In genomic region chr21:32099812-32100416, GRCh38 we compare ENCODE assay signal across 19 cellular contexts.
DNase-seq lines count a peak whose midpoint lies in the region; ATAC-seq and TF ChIP-seq lines count a peak whose summit lies in the region.
"Had no signal": no experiment of that assay in that cellular context is flagged by ENCODE, and none has a peak within 500 bp of the region (broad histone marks: within the 10 kb centered on the region; RNA-seq: fewer than 3 reads in every experiment).

No MANE protein-coding gene starts in this region.

- H3K27me3 ChIP-seq in H9 (ENCODE audit: insufficient read depth, low read length), result no peaks in the 10 kb centered on the region
- no peaks in the 10 kb centered on the region for H3K27me3 ChIP-seq in lung (ENCODE audit: control insufficient read depth, insufficient read depth)
- H3K27me3 ChIP-seq: gastrocnemius medialis had no signal

- no peak overlapping the region; a peak in 1 of 5 replicates for H3K4me3 Mint-ChIP-seq in H9
- H3K4me3 Mint-ChIP-seq: activated CD4-positive, alpha-beta memory T cell treated with anti-CD3 and anti-CD28 coated beads, Interleukin-2, amount 10 ng/mL, durations not matched to agents 7 days and 5 days; CD14-positive monocyte; naive B cell had no signal

- H4K8ac ChIP-seq in H9 (replicated peaks; ENCODE audit: insufficient read length, low read depth, low read length), result no peak overlapping the region

- H4K20me1 ChIP-seq in H9 (ENCODE audit: control insufficient read depth, insufficient read depth, insufficient read length), result no peaks in the 10 kb centered on the region

- peak; percentile 26 for DNase-seq in EH (ENCODE audit: low read depth)
- peak; percentile 39 for DNase-seq in H9
- DNase-seq in lung (ENCODE audit: low spot score), result no peak
- no peak for DNase-seq in NOMO-1 treated with dmso at 0.1 percent for 144 hours (lab: John Stamatoyannopoulos, UW; ENCODE audit: unreplicated experiment)
- no peak for DNase-seq in GM19240 (ENCODE audit: insufficient read length, low spot score)
- DNase-seq in T-helper 1 cell, result no peak
- no peak for DNase-seq in NK-92 (lab: John Stamatoyannopoulos, UW; ENCODE audit: unreplicated experiment)
- DNase-seq: activated CD4-positive, alpha-beta memory T cell treated with anti-CD3 and anti-CD28 coated beads, Interleukin-2, amount 10 ng/mL, durations not matched to agents 7 days and 5 days; amniotic stem cell; DMS53; gastrocnemius medialis; naive B cell; NCI-H187 treated with DMSO at 0.1 percent for 48 hours; NCI-H526; psoas muscle; stimulated activated CD4-positive, alpha-beta T cell treated with anti-CD3 and anti-CD28 coated beads, Interleukin-12 subunit alpha, Interleukin-12 subunit beta, amount 100 ng/mL, for 4 hours; stimulated activated naive CD4-positive, alpha-beta T cell treated with Interleukin-2 at 50 U/mL for 16 hours had no signal

- peak; percentile 11 for ATAC-seq in lung (ENCODE audit: insufficient read depth, low FRiP score)
- ATAC-seq: gastrocnemius medialis, psoas muscle had no signal

- H3K36me3 ChIP-seq in lung (ENCODE audit: control insufficient read depth in 2 of 2, insufficient read depth in 2 of 2, low read length in 2 of 2), result no peaks in the 10 kb centered on the region
- H3K36me3 ChIP-seq: gastrocnemius medialis had no signal

- no peak overlapping the region for H2AFZ ChIP-seq in H9 (ENCODE audit: low read length)

- H2BK120ac ChIP-seq in H9 (ENCODE audit: low read depth, low read length, poor library complexity, severe bottlenecking), result no peak overlapping the region

- H3K14ac ChIP-seq in H9 (ENCODE audit: insufficient read depth, low read length), result no peak overlapping the region

- H3K27me3 Mint-ChIP-seq in H9 (ENCODE audit: low read depth), result peaks cover 16% of the 10 kb centered on the region
- H3K27me3 Mint-ChIP-seq: activated CD4-positive, alpha-beta memory T cell treated with anti-CD3 and anti-CD28 coated beads, Interleukin-2, amount 10 ng/mL, durations not matched to agents 7 days and 5 days had no signal

- no CpG with 5 or more reads among the region's 5 CpGs for WGBS in H9 (ENCODE audit: extremely low coverage, insufficient read length, low lambda C conversion rate)
- WGBS in lung, 2 donors, result 80 to 83% methylated on average over 5 of the region's 5 CpGs

- no peaks in the 10 kb centered on the region for H3K79me2 ChIP-seq in H9 (ENCODE audit: insufficient read depth, low read length)

- no peak overlapping the region for H2BK20ac ChIP-seq in H9 (ENCODE audit: low read depth, low read length, poor library complexity, severe bottlenecking)

- H3T11ph ChIP-seq in H9 (ENCODE audit: low read length), result no peak overlapping the region

- H3K18ac ChIP-seq in H9 (ENCODE audit: insufficient read length, low read depth, low read length), result no peak overlapping the region

- H4K5ac ChIP-seq in H9 (ENCODE audit: insufficient read length, low read depth, low read length), result no peak overlapping the region

- no peak overlapping the region for H3K4me3 ChIP-seq in WI38 (ENCODE audit: low read depth, low read length)
- no peak overlapping the region for H3K4me3 ChIP-seq in lung
- H3K4me3 ChIP-seq: gastrocnemius medialis, psoas muscle had no signal

- no peak overlapping the region for H3K4me2 ChIP-seq in H9 (ENCODE audit: insufficient read depth, insufficient read length, low read length)

- H2BK15ac ChIP-seq in H9 (ENCODE audit: low read depth, low read length), result no peak overlapping the region

- H3K4me1 ChIP-seq in H9 (ENCODE audit: insufficient read depth, low read length) (no peaks in the 10 kb centered on the region), lung (ENCODE audit: control insufficient read depth in 2 of 2, insufficient read depth in 2 of 2, low read length in 2 of 2) (no peaks in the 10 kb centered on the region)
- H3K4me1 ChIP-seq: psoas muscle had no signal

- no peaks in the 10 kb centered on the region for H3K23me2 ChIP-seq in H9 (ENCODE audit: insufficient read length, low read depth, low read length, poor library complexity, severe bottlenecking)

- H3K23ac ChIP-seq in H9 (ENCODE audit: insufficient read length, low read depth, low read length), result no peak overlapping the region

- H3K9me3 ChIP-seq in H9 (ENCODE audit: control insufficient read depth, low read depth, low read length), result peaks cover 7% of the 10 kb centered on the region
- H3K9me3 ChIP-seq in lung (ENCODE audit: control insufficient read depth in 2 of 2, insufficient read depth in 1 of 2, low read length in 1 of 2), result peaks cover 0 to 4% of the 10 kb centered on the region in 2 donors
- H3K9me3 ChIP-seq: gastrocnemius medialis, psoas muscle had no signal

- no peak overlapping the region for H3K27ac ChIP-seq in H9 (ENCODE audit: insufficient read length, low read depth, low read length)
- no peak overlapping the region for H3K27ac ChIP-seq in lung (ENCODE audit: low read depth in 1 of 2, low read length in 1 of 2)
- H3K27ac ChIP-seq: gastrocnemius medialis, psoas muscle had no signal

- H3K4ac ChIP-seq in H9 (ENCODE audit: low read depth, low read length), result no peak overlapping the region

- H2AK5ac ChIP-seq in H9 (ENCODE audit: insufficient read length, low read length), result no peak overlapping the region

- peak; percentile 60 for TF ChIP-seq CTCF in H9 (conservative IDR thresholded peaks at IDR 0.05)
- TF ChIP-seq CTCF in WI38 (IDR thresholded peaks at IDR 0.05; ENCODE audit: low read depth, low read length), result 0 out of 2 replicates have a peak, but pooled peaks have one; percentile 12
- no peak for TF ChIP-seq CTCF in lung (IDR thresholded peaks at IDR 0.05; ENCODE audit: control extremely low read depth, extremely low read depth)

- no peak overlapping the region for H3K56ac ChIP-seq in H9 (ENCODE audit: insufficient read length, low read depth, low read length)

- H3K27ac Mint-ChIP-seq in H9, result peak overlapping the region in 1 of 3 experiments; percentile 56; a peak in 1 of 7 replicates
- H3K27ac Mint-ChIP-seq: activated CD4-positive, alpha-beta memory T cell treated with anti-CD3 and anti-CD28 coated beads, Interleukin-2, amount 10 ng/mL, durations not matched to agents 7 days and 5 days; CD14-positive monocyte; naive B cell had no signal

- H3K79me1 ChIP-seq in H9 (ENCODE audit: insufficient read depth, low read depth, low read length, poor library complexity, severe bottlenecking), result no peaks in the 10 kb centered on the region

- peaks cover 15 to 30% of the 10 kb centered on the region in 2 experiments for H3K4me1 Mint-ChIP-seq in H9
- H3K4me1 Mint-ChIP-seq: activated CD4-positive, alpha-beta memory T cell treated with anti-CD3 and anti-CD28 coated beads, Interleukin-2, amount 10 ng/mL, durations not matched to agents 7 days and 5 days; CD14-positive monocyte; naive B cell had no signal

- no peak overlapping the region for H3K9ac ChIP-seq in H9 (ENCODE audit: extremely low read depth, insufficient read length, low read length)

- peaks cover 8 to 11% of the 10 kb centered on the region in 2 experiments for H3K9me3 Mint-ChIP-seq in H9
- H3K9me3 Mint-ChIP-seq: activated CD4-positive, alpha-beta memory T cell treated with anti-CD3 and anti-CD28 coated beads, Interleukin-2, amount 10 ng/mL, durations not matched to agents 7 days and 5 days had no signal

- H2BK5ac ChIP-seq in H9 (ENCODE audit: insufficient read length, low read length), result no peak overlapping the region

- H4K91ac ChIP-seq in H9 (ENCODE audit: insufficient read length, low read depth, low read length), result no peak overlapping the region

- H2BK12ac ChIP-seq in H9 (ENCODE audit: insufficient read length, low read depth, low read length), result no peak overlapping the region

- peaks cover 0 to 10% (median 0%) of the 10 kb centered on the region in 3 experiments; a peak in 3 of 7 replicates for H3K36me3 Mint-ChIP-seq in H9 (ENCODE audit: insufficient read depth in 1 of 3, low read depth in 3 of 3)
- H3K36me3 Mint-ChIP-seq: CD14-positive monocyte, naive B cell had no signal

Comparison
In these comparisons a context has a peak if more than half of its experiments do, and no peak if none do; other contexts are left out.
1. DNase-seq: peak in EH (single experiment) and H9 (single experiment); none in lung (single experiment), NOMO-1 treated with dmso at 0.1 percent for 144 hours (single experiment), GM19240 (single experiment), T-helper 1 cell (0 of 5) and NK-92 (single experiment).